ENCODE assay signal across 32 cellular contexts in genomic region chr1:24338447-24338846, GRCh38. TPM values are rescaled to one million over a fixed set of nuclear protein-coding genes. Genes with fewer than 3 reads are reported as not detected.
"Had no signal": no experiment of that assay in that cellular context is flagged by ENCODE, and none has a peak within 500 bp of the region (broad histone marks: within the 10 kb centered on the region; RNA-seq: fewer than 3 reads in every experiment).

No MANE protein-coding gene starts in this region.

- H3K27me3 ChIP-seq: adrenal gland, body of pancreas, colonic mucosa had no signal

- H3K9me3 ChIP-seq: adrenal gland, body of pancreas, colonic mucosa had no signal

- ATAC-seq: activated CD4-positive, CD25-positive, alpha-beta regulatory T cell treated with anti-CD3 and anti-CD28 coated beads, Interleukin-2, amount 50 U/mL, for 24 hours; activated CD8-positive, alpha-beta T cell treated with anti-CD3 and anti-CD28 coated beads for 36 hours; activated naive CD8-positive, alpha-beta T cell treated with anti-CD3 and anti-CD28 coated beads, Interleukin-2, amount 50 U/mL, for 24 hours; activated T-cell treated with anti-CD3 and anti-CD28 coated beads, Interleukin-2, amount 50 U/mL, for 4 hours; activated T-helper 17 cell treated with anti-CD3 and anti-CD28 coated beads, Interleukin-2, amount 50 U/mL, for 72 hours; body of pancreas; esophagus mucosa; T-helper 17 cell had no signal

- DNase-seq: activated B cell treated with CpG ODN at 0.5 μM for 24 hours; activated CD4-positive, alpha-beta T cell treated with anti-CD3 and anti-CD28 coated beads for 48 hours; activated CD4-positive, alpha-beta T cell treated with anti-CD3 and anti-CD28 coated beads, Interleukin-2, amount 50 U/mL, for 1 hour; activated CD4-positive, alpha-beta T cell treated with anti-CD3 and anti-CD28 coated beads, Interleukin-2, amount 50 U/mL, for 48 hours; activated CD8-positive, alpha-beta memory T cell treated with anti-CD3 and anti-CD28 coated beads for 24 hours; activated CD8-positive, alpha-beta T cell treated with anti-CD3 and anti-CD28 coated beads for 36 hours; activated effector memory CD4-positive, alpha-beta T cell treated with Interleukin-2 at 50 U/mL for 16 hours; activated gamma-delta T cell treated with Interleukin-2 at 50 U/mL for 16 hours; activated naive CD4-positive, alpha-beta T cell treated with anti-CD3 and anti-CD28 coated beads for 36 hours; activated naive CD8-positive, alpha-beta T cell treated with anti-CD3 and anti-CD28 coated beads for 36 hours; activated naive CD8-positive, alpha-beta T cell treated with anti-CD3 and anti-CD28 coated beads, Interleukin-2, amount 50 U/mL, for 24 hours; activated T-cell treated with anti-CD3 and anti-CD28 coated beads, Interleukin-2, amount 50 U/mL, for 4 hours; adrenal gland; amygdala; aorta; body of pancreas; central memory CD4-positive, alpha-beta T cell; cerebellar nuclear complex; colonic mucosa; effector CD8-positive, alpha-beta T cell; endodermal cell; foreskin fibroblast; head of caudate nucleus; T-helper 1 cell; T-helper 17 cell; T1000; WERI-Rb-1 had no signal

- FAIRE-seq: frontal cortex had no signal

- H3K4me1 ChIP-seq: adrenal gland, body of pancreas, colonic mucosa had no signal

- H3K36me3 ChIP-seq: adrenal gland, colonic mucosa, WERI-Rb-1 had no signal

- H3K4me3 ChIP-seq: adrenal gland, body of pancreas, colonic mucosa had no signal

- H3K27ac ChIP-seq: adrenal gland, body of pancreas, colonic mucosa, WERI-Rb-1 had no signal

RNA-seq across cellular contexts. Expression of gene GRHL3, which starts 19.3 kb away (rescaled TPM):
- total RNA-seq: activated CD8-positive, alpha-beta T cell treated with anti-CD3 and anti-CD28 coated beads for 36 hours; activated naive CD8-positive, alpha-beta T cell treated with anti-CD3 and anti-CD28 coated beads for 36 hours; activated T-cell treated with anti-CD3 and anti-CD28 coated beads, Interleukin-2, amount 50 U/mL, for 4 hours; activated T-helper 17 cell treated with anti-CD3 and anti-CD28 coated beads, Interleukin-2, amount 50 U/mL, for 72 hours; aorta; body of pancreas; dermis microvascular lymphatic vessel endothelial cell; frontal cortex; T-helper 17 cell had no signal
